Comparison of ENCODE assay signal across 12 cellular contexts in the genomic region with DNA sequence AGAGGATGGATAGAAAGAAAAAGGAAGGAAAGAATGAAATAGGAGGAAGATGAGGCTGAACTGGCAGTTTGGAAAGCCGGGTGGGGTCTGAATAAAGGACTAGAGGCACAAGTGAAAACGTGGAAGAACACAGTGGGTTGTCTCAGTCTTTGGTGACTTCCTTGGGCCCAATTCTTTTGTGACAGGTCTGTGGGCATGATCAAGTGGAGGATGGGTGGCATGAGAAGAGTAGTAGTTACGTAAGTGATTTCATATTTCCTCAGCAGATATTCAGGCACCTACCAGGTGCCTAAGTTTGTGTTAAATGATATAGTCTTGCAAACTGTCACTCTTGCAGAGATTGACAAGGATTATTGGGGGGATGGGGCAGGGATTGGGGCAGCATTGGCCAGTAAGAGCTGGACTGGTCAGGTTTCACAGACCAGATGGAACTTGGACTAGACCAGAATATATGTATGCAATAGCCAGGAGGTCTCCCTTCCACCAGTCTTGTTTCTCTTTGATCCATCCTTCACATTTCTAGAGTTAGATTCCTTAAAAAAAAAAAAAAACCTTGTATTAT. TPM values are rescaled to one million over a fixed set of nuclear protein-coding genes. Genes with fewer than 3 reads are reported as not detected.
DNase-seq lines count a peak whose midpoint lies in the region; ATAC-seq, FAIRE-seq and TF ChIP-seq lines count a peak whose summit lies in the region.
"Had no signal": no experiment of that assay in that cellular context is flagged by ENCODE, and none has a peak within 500 bp of the region (broad histone marks: within the 10 kb centered on the region; RNA-seq: fewer than 3 reads in every experiment).

No MANE protein-coding gene starts in this region.

- POLR2A ChIA-PET in CD8-positive, alpha-beta T cell (lab: Charles Lee) = no interaction called here
- POLR2A ChIA-PET in activated CD8-positive, alpha-beta T cell treated with anti-CD3 and anti-CD28 coated beads for 36 hours (lab: Charles Lee) = interaction anchor here (1.5 kb wide), 1 partner anchor 13 kb away, joined by 4 read pairs; no protein-coding TSS in a partner anchor
- POLR2A ChIA-PET in naive thymus-derived CD8-positive, alpha-beta T cell (lab: Charles Lee) = interaction anchor here (0.9 to 10.3 kb wide), 3 partner anchors 7 to 248 kb away, joined by 3 to 302 read pairs (median 4); a partner anchor contains a TSS

- H3K9me3 ChIP-seq in CD8-positive, alpha-beta T cell (ENCODE audit: low read length) = no peaks in the 10 kb centered on the region

- FAIRE-seq in frontal cortex (lab: Jason Lieb, UNC) = no peak
- FAIRE-seq: GM18507 had no signal

- H3K27ac Mint-ChIP-seq in CD8-positive, alpha-beta T cell = peak overlapping the region; percentile 70
- H3K27ac Mint-ChIP-seq in activated CD8-positive, alpha-beta T cell treated with anti-CD3 and anti-CD28 coated beads for 36 hours = peak overlapping the region; percentile 91
- peak overlapping the region; percentile 57 to 100 (median 90) for H3K27ac Mint-ChIP-seq in naive thymus-derived CD8-positive, alpha-beta T cell

- H3K4me1 Mint-ChIP-seq in CD8-positive, alpha-beta T cell (ENCODE audit: low read depth) = peaks cover 79% of the 10 kb centered on the region
- H3K4me1 Mint-ChIP-seq in activated CD8-positive, alpha-beta T cell treated with anti-CD3 and anti-CD28 coated beads for 36 hours (ENCODE audit: low read depth) = peaks cover 68% of the 10 kb centered on the region
- peaks cover 50 to 83% (median 76%) of the 10 kb centered on the region in 4 donors for H3K4me1 Mint-ChIP-seq in naive thymus-derived CD8-positive, alpha-beta T cell

- peak overlapping the region; percentile 95 for H3K4me3 Mint-ChIP-seq in CD8-positive, alpha-beta T cell
- peak overlapping the region; percentile 99 for H3K4me3 Mint-ChIP-seq in activated CD8-positive, alpha-beta T cell treated with anti-CD3 and anti-CD28 coated beads for 36 hours
- H3K4me3 Mint-ChIP-seq in naive thymus-derived CD8-positive, alpha-beta T cell = peak overlapping the region; percentile 93 to 99 (median 97)

- intact Hi-C loops in CD8-positive, alpha-beta T cell (cut with DNase I, micrococcal nuclease) = loop anchor here in 1 of 2 experiments (1.0 to 5.0 kb wide), 2 partner anchors 174 to 207 kb away; a partner anchor contains a TSS
- intact Hi-C loops in activated CD8-positive, alpha-beta T cell treated with anti-CD3 and anti-CD28 coated beads for 36 hours (cut with micrococcal nuclease) = loop anchor here (5.0 kb wide), 2 partner anchors 173 to 203 kb away; a partner anchor contains a TSS

- peak in 3 of 7 experiments; percentile 20 to 29 (median 26) for DNase-seq in CD8-positive, alpha-beta T cell
- DNase-seq in HFF-Myc (ENCODE audit: extremely low read depth, low read depth) (no peak), islet precursor cell (no peak), frontal cortex (ENCODE audit: low spot score in 2 of 2) (no peak)
- peak; percentile 21 for DNase-seq in activated CD8-positive, alpha-beta T cell treated with anti-CD3 and anti-CD28 coated beads for 36 hours
- peak in 6 of 10 donors; percentile 11 to 55 (median 32) for DNase-seq in naive thymus-derived CD8-positive, alpha-beta T cell
- DNase-seq: DMS53, erythroblast, NCI-H1436, NCI-H748 treated with DMSO at 0.1 percent for 48 hours had no signal

- CTCF ChIA-PET in CD8-positive, alpha-beta T cell (lab: Charles Lee) = no interaction called here
- CTCF ChIA-PET in activated CD8-positive, alpha-beta T cell treated with anti-CD3 and anti-CD28 coated beads for 36 hours (lab: Charles Lee) = no interaction called here

- H3K27me3 ChIP-seq in CD8-positive, alpha-beta T cell (ENCODE audit: insufficient read depth, low read length) = no peaks in the 10 kb centered on the region

- H3K27me3 Mint-ChIP-seq in CD8-positive, alpha-beta T cell (ENCODE audit: low read depth) = no peaks in the 10 kb centered on the region
- no peaks in the 10 kb centered on the region for H3K27me3 Mint-ChIP-seq in activated CD8-positive, alpha-beta T cell treated with anti-CD3 and anti-CD28 coated beads for 36 hours
- H3K27me3 Mint-ChIP-seq in naive thymus-derived CD8-positive, alpha-beta T cell = no peaks in the 10 kb centered on the region

- no peaks in the 10 kb centered on the region for H3K9me3 Mint-ChIP-seq in CD8-positive, alpha-beta T cell
- no peaks in the 10 kb centered on the region for H3K9me3 Mint-ChIP-seq in activated CD8-positive, alpha-beta T cell treated with anti-CD3 and anti-CD28 coated beads for 36 hours
- H3K9me3 Mint-ChIP-seq in naive thymus-derived CD8-positive, alpha-beta T cell = peaks cover 0 to 1% (median 0%) of the 10 kb centered on the region in 9 donors

- no peak for TF ChIP-seq CTCF in CD8-positive, alpha-beta T cell (IDR thresholded peaks at IDR 0.05)
- no peak for TF ChIP-seq CTCF in HFF-Myc (IDR thresholded peaks at IDR 0.05; ENCODE audit: low read depth, low read length, missing control alignments)
- TF ChIP-seq CTCF in activated CD8-positive, alpha-beta T cell treated with anti-CD3 and anti-CD28 coated beads for 36 hours (IDR thresholded peaks at IDR 0.05) = no peak

- peak overlapping the region; percentile 28 for H3K4me3 ChIP-seq in CD8-positive, alpha-beta T cell (ENCODE audit: low read depth, low read length)
- H3K4me3 ChIP-seq in HFF-Myc (replicated peaks; ENCODE audit: low read depth, low read length) = peak overlapping the region; percentile 85

- no peaks in the 10 kb centered on the region for H3K36me3 ChIP-seq in CD8-positive, alpha-beta T cell (ENCODE audit: insufficient read depth, low read length)

- peaks cover 65% of the 10 kb centered on the region for H3K4me1 ChIP-seq in CD8-positive, alpha-beta T cell (ENCODE audit: insufficient read depth, low read length)

- no peak for ATAC-seq in CD8-positive, alpha-beta T cell
- ATAC-seq in activated CD8-positive, alpha-beta T cell treated with anti-CD3 and anti-CD28 coated beads for 36 hours = no peak
- no peak for ATAC-seq in naive thymus-derived CD8-positive, alpha-beta T cell
- no peak for ATAC-seq in HG03460 (IDR thresholded peaks at IDR 0.05; ENCODE audit: unreplicated experiment)

- peak overlapping the region; percentile 19 for H3K27ac ChIP-seq in CD8-positive, alpha-beta T cell (ENCODE audit: low read depth, low read length)

- peaks cover 56% of the 10 kb centered on the region for H3K36me3 Mint-ChIP-seq in CD8-positive, alpha-beta T cell
- peaks cover 48% of the 10 kb centered on the region for H3K36me3 Mint-ChIP-seq in activated CD8-positive, alpha-beta T cell treated with anti-CD3 and anti-CD28 coated beads for 36 hours (ENCODE audit: low read depth)
- peaks cover 5 to 30% (median 7%) of the 10 kb centered on the region in 3 donors for H3K36me3 Mint-ChIP-seq in naive thymus-derived CD8-positive, alpha-beta T cell

RNA-seq across cellular contexts. Expression of a gene that starts 2.7 kb away (rescaled TPM):
- total RNA-seq in CD8-positive, alpha-beta T cell = 100 to 1,000 TPM; 168 to 185 TPM
- 10 to 100 TPM; 70.3 to 70.8 TPM for total RNA-seq in activated CD8-positive, alpha-beta T cell treated with anti-CD3 and anti-CD28 coated beads for 36 hours
- total RNA-seq in naive thymus-derived CD8-positive, alpha-beta T cell = 100 to 1,000 TPM; 210 to 224 TPM
- 10 to 100 TPM; 52.3 to 64.7 (median 61.1) TPM for polyA plus RNA-seq in naive thymus-derived CD8-positive, alpha-beta T cell
- 57.5 TPM for total RNA-seq in frontal cortex

Comparison
In these comparisons a context has a peak if more than half of its experiments do, and no peak if none do; other contexts are left out.
1. DNase-seq: peak in activated CD8-positive, alpha-beta T cell treated with anti-CD3 and anti-CD28 coated beads for 36 hours (single experiment) and naive thymus-derived CD8-positive, alpha-beta T cell (6 of 10); none in HFF-Myc (single experiment), islet precursor cell (single experiment) and frontal cortex (0 of 2).
2. Peak in every context shown above with its lines, with median percentiles within 50 percentile points of each other: H3K27ac Mint-ChIP-seq and H3K4me3 Mint-ChIP-seq.